ENCODE assay signal across 8 cellular contexts in the genomic region with DNA sequence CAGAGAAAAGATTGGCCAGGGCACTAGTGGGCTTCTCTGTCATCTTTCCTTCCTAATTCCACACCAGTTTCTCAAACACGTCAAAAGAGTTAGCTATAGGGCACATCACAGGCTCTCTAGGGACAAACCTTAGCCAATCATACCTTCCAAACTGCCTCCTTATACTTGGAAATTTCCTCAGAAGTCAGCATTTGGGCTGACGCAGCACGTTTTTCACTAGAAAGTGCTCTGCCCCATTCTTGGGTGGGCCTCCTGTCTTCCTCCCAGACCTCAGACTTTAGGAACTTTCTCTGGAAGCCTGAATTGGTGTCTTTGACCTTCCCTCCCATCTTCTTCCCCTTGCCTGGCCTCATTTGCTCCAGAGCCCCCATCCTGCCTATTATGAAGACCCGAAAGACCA. TPM values are rescaled to one million over a fixed set of nuclear protein-coding genes. Genes with fewer than 3 reads are reported as not detected.
DNase-seq lines count a peak whose midpoint lies in the region; TF ChIP-seq lines count a peak whose summit lies in the region.

No MANE protein-coding gene starts in this region.

- peaks cover 20% of the 10 kb centered on the region for H3K27me3 Mint-ChIP-seq in activated CD4-positive, alpha-beta memory T cell treated with anti-CD3 and anti-CD28 coated beads, Interleukin-2, amount 10 ng/mL, durations not matched to agents 7 days and 5 days
- H3K27me3 Mint-ChIP-seq in glutamatergic neuron (ENCODE audit: unreplicated experiment): peaks cover 16% of the 10 kb centered on the region

- H3K4me3 ChIP-seq in HFF-Myc (replicated peaks; ENCODE audit: low read depth, low read length): peak overlapping the region; percentile 55
- H3K4me3 ChIP-seq in skeletal muscle tissue (ENCODE audit: low read length in 3 of 3): peak overlapping the region; percentile 82 to 88 (median 85)

- no peak overlapping the region for H3K27ac Mint-ChIP-seq in activated CD4-positive, alpha-beta memory T cell treated with anti-CD3 and anti-CD28 coated beads, Interleukin-2, amount 10 ng/mL, durations not matched to agents 7 days and 5 days
- peak overlapping the region; percentile 95 for H3K27ac Mint-ChIP-seq in glutamatergic neuron (ENCODE audit: unreplicated experiment)

- POLR2A ChIA-PET in activated CD4-positive, alpha-beta memory T cell treated with anti-CD3 and anti-CD28 coated beads, Interleukin-2, amount 10 ng/mL, durations not matched to agents 7 days and 5 days (lab: Charles Lee): interaction anchor here (0.5 to 6.0 kb wide), 9 partner anchors 8 to 106 kb away, joined by 3 to 44 read pairs (median 6); partner anchors contain the start of genes KAZALD1, PDZD7 and SFXN3

- peaks cover 22% of the 10 kb centered on the region for H3K36me3 Mint-ChIP-seq in activated CD4-positive, alpha-beta memory T cell treated with anti-CD3 and anti-CD28 coated beads, Interleukin-2, amount 10 ng/mL, durations not matched to agents 7 days and 5 days (ENCODE audit: low read depth)
- H3K36me3 Mint-ChIP-seq in glutamatergic neuron (ENCODE audit: unreplicated experiment): peaks cover 7% of the 10 kb centered on the region

- DNase-seq in HFF-Myc (ENCODE audit: extremely low read depth, low read depth) (no peak), glutamatergic neuron (no peak), 8988T (no peak), GM20000 (ENCODE audit: low spot score) (no peak), NCI-H2196 treated with DMSO at 0.1 percent for 48 hours (lab: John Stamatoyannopoulos, UW; ENCODE audit: unreplicated experiment) (no peak), HuH-7.5 (ENCODE audit: low spot score) (no peak)
- no peak for DNase-seq in activated CD4-positive, alpha-beta memory T cell treated with anti-CD3 and anti-CD28 coated beads, Interleukin-2, amount 10 ng/mL, durations not matched to agents 7 days and 5 days

- peaks cover 27% of the 10 kb centered on the region for H3K4me1 Mint-ChIP-seq in activated CD4-positive, alpha-beta memory T cell treated with anti-CD3 and anti-CD28 coated beads, Interleukin-2, amount 10 ng/mL, durations not matched to agents 7 days and 5 days
- H3K4me1 Mint-ChIP-seq in glutamatergic neuron (ENCODE audit: low read depth, unreplicated experiment): peaks cover 17% of the 10 kb centered on the region

- H3K27ac ChIP-seq in skeletal muscle tissue (ENCODE audit: low read depth, low read length): peak overlapping the region; percentile 77

- H3K36me3 ChIP-seq in skeletal muscle tissue (ENCODE audit: control insufficient read depth in 3 of 3, insufficient read depth in 3 of 3, low read length in 3 of 3): peaks cover 9 to 25% (median 10%) of the 10 kb centered on the region in 3 donors

- peak overlapping the region; percentile 76 to 83 (median 81) for H3K9ac ChIP-seq in skeletal muscle tissue (ENCODE audit: low read depth in 1 of 3, low read length in 3 of 3)

- peaks cover 14 to 17% (median 16%) of the 10 kb centered on the region in 3 donors for H3K4me1 ChIP-seq in skeletal muscle tissue (ENCODE audit: control insufficient read depth in 3 of 3, insufficient read depth in 3 of 3, low read length in 3 of 3)

- TF ChIP-seq CTCF in HFF-Myc (IDR thresholded peaks at IDR 0.05; ENCODE audit: low read depth, low read length, missing control alignments) (no peak), glutamatergic neuron (IDR thresholded peaks at IDR 0.05; ENCODE audit: partially characterized antibody, unreplicated experiment) (no peak), GM20000 (IDR thresholded peaks at IDR 0.05; ENCODE audit: extremely low read depth, missing control alignments) (no peak)

- CTCF ChIA-PET in activated CD4-positive, alpha-beta memory T cell treated with anti-CD3 and anti-CD28 coated beads, Interleukin-2, amount 10 ng/mL, durations not matched to agents 7 days and 5 days (lab: Charles Lee): interaction anchor here (0.7 to 22.6 kb wide), 13 partner anchors 10 to 100 kb away, joined by 3 to 515 read pairs (median 5); partner anchors contain the start of genes KAZALD1, PDZD7 and SFXN3

- peak overlapping the region; percentile 96 for H3K4me3 Mint-ChIP-seq in activated CD4-positive, alpha-beta memory T cell treated with anti-CD3 and anti-CD28 coated beads, Interleukin-2, amount 10 ng/mL, durations not matched to agents 7 days and 5 days
- H3K4me3 Mint-ChIP-seq in glutamatergic neuron (ENCODE audit: unreplicated experiment): peak overlapping the region; percentile 98

- no peaks in the 10 kb centered on the region for H3K9me3 Mint-ChIP-seq in activated CD4-positive, alpha-beta memory T cell treated with anti-CD3 and anti-CD28 coated beads, Interleukin-2, amount 10 ng/mL, durations not matched to agents 7 days and 5 days
- peaks cover 6% of the 10 kb centered on the region for H3K9me3 Mint-ChIP-seq in glutamatergic neuron (ENCODE audit: unreplicated experiment)

- peaks cover 5 to 9% (median 8%) of the 10 kb centered on the region in 3 donors for H3K27me3 ChIP-seq in skeletal muscle tissue (ENCODE audit: control insufficient read depth in 3 of 3, insufficient read depth in 3 of 3, low read length in 3 of 3)

- H3K9me3 ChIP-seq in skeletal muscle tissue (ENCODE audit: control insufficient read depth in 3 of 3, low read length in 3 of 3): no peaks in the 10 kb centered on the region

RNA-seq across cellular contexts. Expression of gene SFXN3, which starts 11.1 kb away (rescaled TPM):
- total RNA-seq in activated CD4-positive, alpha-beta memory T cell treated with anti-CD3 and anti-CD28 coated beads, Interleukin-2, amount 10 ng/mL, durations not matched to agents 7 days and 5 days: 10 to 100 TPM; 91.4 to 95.0 TPM
- total RNA-seq in glutamatergic neuron (ENCODE audit: unreplicated experiment) (5.2 TPM), skeletal muscle tissue (18.8 TPM)

RNA-seq across cellular contexts. Expression of gene PDZD7, which starts 11.2 kb away (rescaled TPM):
- total RNA-seq in activated CD4-positive, alpha-beta memory T cell treated with anti-CD3 and anti-CD28 coated beads, Interleukin-2, amount 10 ng/mL, durations not matched to agents 7 days and 5 days: 1 to 10 TPM; 1.1 to 1.9 TPM
- total RNA-seq in glutamatergic neuron (ENCODE audit: unreplicated experiment): 1.5 TPM
- total RNA-seq in skeletal muscle tissue: 1.0 TPM

RNA-seq across cellular contexts. Expression of gene KAZALD1, which starts 19.7 kb away (rescaled TPM):
- total RNA-seq in activated CD4-positive, alpha-beta memory T cell treated with anti-CD3 and anti-CD28 coated beads, Interleukin-2, amount 10 ng/mL, durations not matched to agents 7 days and 5 days: under 1 TPM; 0.35 to 0.53 TPM
- 0.59 TPM for total RNA-seq in glutamatergic neuron (ENCODE audit: unreplicated experiment)
- 23.5 TPM for total RNA-seq in skeletal muscle tissue

RNA-seq across cellular contexts. Expression of gene LZTS2, which starts 42.5 kb away (rescaled TPM):
- 10 to 100 TPM; 17.3 to 18.5 TPM for total RNA-seq in activated CD4-positive, alpha-beta memory T cell treated with anti-CD3 and anti-CD28 coated beads, Interleukin-2, amount 10 ng/mL, durations not matched to agents 7 days and 5 days
- total RNA-seq in glutamatergic neuron (ENCODE audit: unreplicated experiment): 56.7 TPM
- total RNA-seq in skeletal muscle tissue: 37.6 TPM

RNA-seq across cellular contexts. Expression of gene TWNK, which starts 54.8 kb away (rescaled TPM):
- total RNA-seq in activated CD4-positive, alpha-beta memory T cell treated with anti-CD3 and anti-CD28 coated beads, Interleukin-2, amount 10 ng/mL, durations not matched to agents 7 days and 5 days: 1 to 10 TPM; 6.4 to 7.1 TPM
- 10.1 TPM for total RNA-seq in glutamatergic neuron (ENCODE audit: unreplicated experiment)
- total RNA-seq in skeletal muscle tissue: 4.2 TPM

Comparison
In these comparisons a context has a peak if more than half of its experiments do, and no peak if none do; other contexts are left out.
1. RNA of gene KAZALD1, which starts 19.7 kb away (total RNA-seq): 23.5 TPM in skeletal muscle tissue (single experiment); 0.59 TPM in glutamatergic neuron (single experiment) and 0.35 to 0.53 TPM in activated CD4-positive, alpha-beta memory T cell treated with anti-CD3 and anti-CD28 coated beads, Interleukin-2, amount 10 ng/mL, durations not matched to agents 7 days and 5 days; every median in the first group is over 10 times any median in the second.